ENCODE assay signal across 9 cellular contexts in the genomic region with DNA sequence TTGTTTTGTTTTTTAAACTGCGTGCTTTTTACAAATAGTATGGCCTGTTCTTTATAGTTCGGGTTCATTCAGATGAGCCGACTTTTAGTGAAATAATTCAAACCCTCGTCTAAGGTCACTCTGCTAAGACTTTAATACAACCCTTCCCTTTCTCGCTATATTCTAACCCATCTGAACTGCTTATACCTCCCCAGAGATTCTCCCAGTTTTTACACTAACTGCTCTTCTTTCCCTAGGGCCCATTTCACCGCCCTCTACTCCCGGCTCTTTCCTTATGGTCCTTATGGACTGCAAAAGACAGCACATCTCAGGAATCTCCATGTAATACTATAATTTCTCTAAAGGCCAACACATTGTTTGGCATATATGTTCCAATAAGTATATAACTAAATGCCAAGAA. TPM values are rescaled to one million over a fixed set of nuclear protein-coding genes. Genes with fewer than 3 reads are reported as not detected.
DNase-seq lines count a peak whose midpoint lies in the region; ATAC-seq and TF ChIP-seq lines count a peak whose summit lies in the region.
"Had no signal": no experiment of that assay in that cellular context is flagged by ENCODE, and none has a peak within 500 bp of the region (broad histone marks: within the 10 kb centered on the region; RNA-seq: fewer than 3 reads in every experiment).

No MANE protein-coding gene starts in this region.

- no peak for TF ChIP-seq EP300 in esophagus muscularis mucosa (IDR thresholded peaks at IDR 0.05)

- no peak for ATAC-seq in natural killer cell
- ATAC-seq in GM19324 (IDR thresholded peaks at IDR 0.05; ENCODE audit: low FRiP score, unreplicated experiment): no peak
- no peak for ATAC-seq in HG03025 (IDR thresholded peaks at IDR 0.05; ENCODE audit: low FRiP score, unreplicated experiment)
- ATAC-seq in HG03565 (IDR thresholded peaks at IDR 0.05; ENCODE audit: unreplicated experiment): no peak

- peaks cover 60% of the 10 kb centered on the region for H3K79me2 ChIP-seq in KMS-11 (ENCODE audit: insufficient read depth, low read depth)

- intact Hi-C loops in breast epithelium (cut with DNase I; ENCODE audit: low total_unique reads) (no loop called here), natural killer cell (cut with micrococcal nuclease) (loop anchor here (5.0 to 10.0 kb wide), 2 partner anchors 221 to 529 kb away; partner anchors contain the start of genes FBXO34 and KTN1), esophagus muscularis mucosa (cut with DNase I) (no loop called here)

- peaks cover 19 to 52% (median 25%) of the 10 kb centered on the region in 10 experiments for H3K4me1 ChIP-seq in BLaER1 treated with 17β-estradiol and CSF1 and Interleukin-3, amounts not matched to agents 10 nM and 100 nM
- peaks cover 12% of the 10 kb centered on the region for H3K4me1 ChIP-seq in KMS-11 (ENCODE audit: low read depth, poor library complexity, severe bottlenecking)
- peaks cover 0 to 9% of the 10 kb centered on the region in 2 donors for H3K4me1 ChIP-seq in breast epithelium
- H3K4me1 ChIP-seq in esophagus muscularis mucosa: peaks cover 32 to 62% (median 54%) of the 10 kb centered on the region in 4 donors

- no peaks in the 10 kb centered on the region for H3K9me3 Mint-ChIP-seq in natural killer cell

- no peaks in the 10 kb centered on the region for H3K27me3 Mint-ChIP-seq in natural killer cell (ENCODE audit: low read depth in 2 of 2)

- no peak overlapping the region for H3K27ac ChIP-seq in BLaER1 treated with 17β-estradiol and CSF1 and Interleukin-3, amounts not matched to agents 10 nM and 100 nM
- no peak overlapping the region for H3K27ac ChIP-seq in KMS-11
- H3K27ac ChIP-seq in breast epithelium: peak overlapping the region; percentile 99 to 100
- peak overlapping the region in 2 of 4 donors; percentile 100 for H3K27ac ChIP-seq in esophagus muscularis mucosa (replicated peaks in 1 of 4)

- peak overlapping the region; percentile 80 to 99 (median 88) for H3K4me2 ChIP-seq in BLaER1 treated with 17β-estradiol and CSF1 and Interleukin-3, amounts not matched to agents 10 nM and 100 nM
- H3K4me2 ChIP-seq in KMS-11: peak overlapping the region; percentile 97; the same call in 1 of the 2 replicates

- 86% methylated on average over 7 of the region's 7 CpGs for WGBS in esophagus muscularis mucosa

- no peaks in the 10 kb centered on the region for H3K9me3 ChIP-seq in BLaER1 treated with 17β-estradiol and CSF1 and Interleukin-3, amounts not matched to agents 10 nM and 100 nM (replicated peaks in 1 of 11)
- H3K9me3 ChIP-seq in breast epithelium (no peaks in the 10 kb centered on the region), esophagus muscularis mucosa (no peaks in the 10 kb centered on the region)

- H3K9ac ChIP-seq in BLaER1 treated with 17β-estradiol and CSF1 and Interleukin-3, amounts not matched to agents 10 nM and 100 nM: peak overlapping the region in 4 of 11 experiments; percentile 95 to 100 (median 100); a peak in 5 of 22 replicates
- no peak overlapping the region for H3K9ac ChIP-seq in KMS-11

- H3K4me3 ChIP-seq in BLaER1 treated with 17β-estradiol and CSF1 and Interleukin-3, amounts not matched to agents 10 nM and 100 nM: peak overlapping the region in 6 of 10 experiments; percentile 86 to 97 (median 92); a peak in 8 of 20 replicates
- no peak overlapping the region for H3K4me3 ChIP-seq in KMS-11 (IDR thresholded peaks at IDR 0.05; ENCODE audit: insufficient read depth, low read depth, low read length)
- peak overlapping the region in 1 of 3 donors; percentile 92 for H3K4me3 ChIP-seq in breast epithelium
- H3K4me3 ChIP-seq in esophagus muscularis mucosa: no peak overlapping the region

- no peak for DNase-seq in breast epithelium (ENCODE audit: low spot score in 2 of 2)
- no peak for DNase-seq in natural killer cell
- DNase-seq in esophagus muscularis mucosa (ENCODE audit: extremely low spot score): no peak
- DNase-seq: T-helper 9 cell had no signal

- peaks cover 44 to 46% of the 10 kb centered on the region in 2 donors for H3K4me1 Mint-ChIP-seq in natural killer cell

- peaks cover 51 to 67% (median 65%) of the 10 kb centered on the region in 11 experiments for H4K20me1 ChIP-seq in BLaER1 treated with 17β-estradiol and CSF1 and Interleukin-3, amounts not matched to agents 10 nM and 100 nM
- peaks cover 18% of the 10 kb centered on the region; the same call in 1 of the 2 replicates for H4K20me1 ChIP-seq in KMS-11 (ENCODE audit: insufficient read depth)

- H3K36me3 Mint-ChIP-seq in natural killer cell: no peaks in the 10 kb centered on the region

- peak overlapping the region; percentile 92 for H3K4me3 Mint-ChIP-seq in natural killer cell

- TF ChIP-seq POLR2A in breast epithelium (IDR thresholded peaks at IDR 0.05): no peak
- no peak for TF ChIP-seq POLR2A in esophagus muscularis mucosa (IDR thresholded peaks at IDR 0.05; ENCODE audit: low read depth)

- peak overlapping the region; percentile 86 to 93 for H3K27ac Mint-ChIP-seq in natural killer cell

- H3K27me3 ChIP-seq in BLaER1 treated with 17β-estradiol and CSF1 and Interleukin-3, amounts not matched to agents 10 nM and 100 nM: no peaks in the 10 kb centered on the region
- H3K27me3 ChIP-seq in KMS-11 (ENCODE audit: insufficient read depth, low read depth) (no peaks in the 10 kb centered on the region), breast epithelium (no peaks in the 10 kb centered on the region), esophagus muscularis mucosa (no peaks in the 10 kb centered on the region)

- peaks cover 32 to 59% (median 55%) of the 10 kb centered on the region in 11 experiments for H3K36me3 ChIP-seq in BLaER1 treated with 17β-estradiol and CSF1 and Interleukin-3, amounts not matched to agents 10 nM and 100 nM
- H3K36me3 ChIP-seq in KMS-11 (ENCODE audit: insufficient read depth): no peaks in the 10 kb centered on the region
- H3K36me3 ChIP-seq in breast epithelium: no peaks in the 10 kb centered on the region
- peaks cover 0 to 21% (median 5%) of the 10 kb centered on the region in 4 donors for H3K36me3 ChIP-seq in esophagus muscularis mucosa

- no peak overlapping the region for H2AFZ ChIP-seq in KMS-11 (ENCODE audit: low read depth)

- TF ChIP-seq CTCF in KMS-11 (conservative IDR thresholded peaks at IDR 0.05; ENCODE audit: low read depth, low read length) (no peak), breast epithelium (IDR thresholded peaks at IDR 0.05) (no peak), natural killer cell (IDR thresholded peaks at IDR 0.05) (no peak), esophagus muscularis mucosa (IDR thresholded peaks at IDR 0.05) (no peak)

RNA-seq across cellular contexts. Expression of gene MAPK1IP1L, which starts 2.1 kb away (rescaled TPM):
- 10 to 100 TPM; 37.7 to 60.4 (median 39.4) TPM for total RNA-seq in breast epithelium
- total RNA-seq in natural killer cell: 100 to 1,000 TPM; 119 to 140 (median 127) TPM
- 10 to 100 TPM; 36.5 to 95.4 (median 61.0) TPM for total RNA-seq in esophagus muscularis mucosa

RNA-seq across cellular contexts. Expression of gene SOCS4, which starts 26.5 kb away (rescaled TPM):
- total RNA-seq in breast epithelium: 10 to 100 TPM; 16.0 to 23.3 (median 16.3) TPM
- total RNA-seq in natural killer cell: 10 to 100 TPM; 17.6 to 21.9 (median 21.9) TPM
- 10 to 100 TPM; 29.7 to 43.2 (median 36.3) TPM for total RNA-seq in esophagus muscularis mucosa

RNA-seq across cellular contexts. Expression of gene WDHD1, which starts 26.6 kb away (rescaled TPM):
- total RNA-seq in breast epithelium (1 to 10 TPM; 1.8 to 3.5 (median 2.3) TPM), natural killer cell (1 to 10 TPM; 4.5 to 5.4 (median 5.3) TPM), esophagus muscularis mucosa (1 to 10 TPM; 1.1 to 4.2 (median 1.4) TPM)

Comparison
In these comparisons a context has a peak if more than half of its experiments do, and no peak if none do; other contexts are left out.
1. H3K27ac ChIP-seq: peak in breast epithelium (2 of 2); none in BLaER1 treated with 17β-estradiol and CSF1 and Interleukin-3, amounts not matched to agents 10 nM and 100 nM (0 of 11) and KMS-11 (single experiment).
2. H3K4me3 ChIP-seq: peak in BLaER1 treated with 17β-estradiol and CSF1 and Interleukin-3, amounts not matched to agents 10 nM and 100 nM (6 of 10); none in KMS-11 (single experiment) and esophagus muscularis mucosa (0 of 4).